ENCODE assay signal across 18 cellular contexts in genomic region chr7:22179442-22179879, GRCh38.
A peak's percentile ranks its signal among the peaks of the same experiment; 100 is the strongest.
DNase-seq lines count a peak whose midpoint lies in the region; ATAC-seq and TF ChIP-seq lines count a peak whose summit lies in the region.
"Had no signal": no experiment of that assay in that cellular context is flagged by ENCODE, and none has a peak within 500 bp of the region (broad histone marks: within the 10 kb centered on the region; RNA-seq: fewer than 3 reads in every experiment).

No MANE protein-coding gene starts in this region.

- H3K27me3 Mint-ChIP-seq in GM23338 (ENCODE audit: insufficient read depth, low read depth, poor library complexity) (peaks cover 7% of the 10 kb centered on the region), T-helper 17 cell (peaks cover 62% of the 10 kb centered on the region), endodermal cell (ENCODE audit: insufficient read depth) (no peaks in the 10 kb centered on the region)
- peaks cover 12 to 14% of the 10 kb centered on the region in 2 donors for H3K27me3 Mint-ChIP-seq in natural killer cell treated with Interleukin-12 subunit alpha and Interleukin-12 subunit beta and Interleukin-15 and Interleukin-18, amount 100 ng/mL, for 72 hours

- H3K4me3 Mint-ChIP-seq in GM23338 (no peak overlapping the region), T-helper 17 cell (no peak overlapping the region), endodermal cell (no peak overlapping the region)
- H3K4me3 Mint-ChIP-seq in natural killer cell treated with Interleukin-12 subunit alpha and Interleukin-12 subunit beta and Interleukin-15 and Interleukin-18, amount 100 ng/mL, for 72 hours: peak overlapping the region; percentile 23

- H3K79me2 ChIP-seq in GM23338 (replicated peaks; ENCODE audit: insufficient read depth) (no peaks in the 10 kb centered on the region), Karpas-422 (ENCODE audit: low read length) (peaks cover 35% of the 10 kb centered on the region)

- H4K20me1 ChIP-seq in GM23338 (replicated peaks; ENCODE audit: insufficient read depth) (no peaks in the 10 kb centered on the region), Karpas-422 (ENCODE audit: insufficient read depth, low read depth, low read length) (no peaks in the 10 kb centered on the region)

- H3K36me3 Mint-ChIP-seq in GM23338 (ENCODE audit: low read depth): peaks cover 26% of the 10 kb centered on the region
- no peaks in the 10 kb centered on the region for H3K36me3 Mint-ChIP-seq in T-helper 17 cell (ENCODE audit: low read depth)
- peaks cover 30% of the 10 kb centered on the region for H3K36me3 Mint-ChIP-seq in endodermal cell (ENCODE audit: low read depth)
- H3K36me3 Mint-ChIP-seq in natural killer cell treated with Interleukin-12 subunit alpha and Interleukin-12 subunit beta and Interleukin-15 and Interleukin-18, amount 100 ng/mL, for 72 hours: peaks cover 12% of the 10 kb centered on the region

- H3K9ac ChIP-seq in endodermal cell (ENCODE audit: extremely low read depth, low read length, poor library complexity, severe bottlenecking) (no peak overlapping the region), Karpas-422 (ENCODE audit: low read length) (no peak overlapping the region)

- H3K27me3 ChIP-seq in GM23338 (ENCODE audit: insufficient read depth) (no peaks in the 10 kb centered on the region), endodermal cell (ENCODE audit: control insufficient read depth, insufficient read depth, low read length, poor library complexity, severe bottlenecking) (no peaks in the 10 kb centered on the region), Karpas-422 (ENCODE audit: low read length) (no peaks in the 10 kb centered on the region)
- H3K27me3 ChIP-seq: Peyer's patch had no signal

- H3K4me1 ChIP-seq in GM23338 (ENCODE audit: insufficient read depth) (peaks cover 17% of the 10 kb centered on the region), endodermal cell (ENCODE audit: control insufficient read depth, insufficient read depth, low read length) (peaks cover 10% of the 10 kb centered on the region), Karpas-422 (ENCODE audit: low read length) (no peaks in the 10 kb centered on the region)
- H3K4me1 ChIP-seq: Peyer's patch had no signal

- H3K9me3 ChIP-seq in T-helper 17 cell (ENCODE audit: control insufficient read depth, low read length, poor library complexity, severe bottlenecking) (no peaks in the 10 kb centered on the region), endodermal cell (ENCODE audit: control insufficient read depth, low read length) (peaks cover 43% of the 10 kb centered on the region), Karpas-422 (ENCODE audit: low read length) (no peaks in the 10 kb centered on the region)
- H3K9me3 ChIP-seq: Peyer's patch had no signal

- WGBS in endodermal cell (ENCODE audit: insufficient coverage in 1 of 2, insufficient read length in 1 of 2), 2 experiments: 90 to 97% methylated on average over 3 to 4 of the region's 4 CpGs

- H3F3A ChIP-seq in GM23338 (replicated peaks; ENCODE audit: low read depth): no peaks in the 10 kb centered on the region

- no peak for ATAC-seq in GM23338
- peak; percentile 48 for ATAC-seq in T-helper 17 cell
- ATAC-seq in natural killer cell treated with Interleukin-12 subunit alpha and Interleukin-12 subunit beta and Interleukin-15 and Interleukin-18, amount 100 ng/mL, for 72 hours: peak in 1 of 2 donors; percentile 29
- ATAC-seq in GM19035 (IDR thresholded peaks at IDR 0.05; ENCODE audit: unreplicated experiment): no peak
- no peak for ATAC-seq in HG03469 (IDR thresholded peaks at IDR 0.05; ENCODE audit: unreplicated experiment)

- H3K36me3 ChIP-seq in GM23338 (ENCODE audit: insufficient read depth) (no peaks in the 10 kb centered on the region), endodermal cell (ENCODE audit: control insufficient read depth, insufficient read depth, low read length) (no peaks in the 10 kb centered on the region), Karpas-422 (ENCODE audit: insufficient read depth, low read length) (peaks cover 28% of the 10 kb centered on the region)

- no peak overlapping the region for H3K4me3 ChIP-seq in GM23338
- H3K4me3 ChIP-seq in endodermal cell (ENCODE audit: low read length): peak overlapping the region; percentile 42
- no peak overlapping the region for H3K4me3 ChIP-seq in Karpas-422 (ENCODE audit: low read length)
- H3K4me3 ChIP-seq: Peyer's patch had no signal

- TF ChIP-seq CTCF in GM23338 (conservative IDR thresholded peaks at IDR 0.05; ENCODE audit: low read depth in 2 of 2): no peak
- TF ChIP-seq CTCF in endodermal cell (conservative IDR thresholded peaks at IDR 0.05): no peak

- DNase-seq in GM23338 (ENCODE audit: low spot score): no peak
- no peak for DNase-seq in T-helper 17 cell
- no peak for DNase-seq in endodermal cell
- no peak for DNase-seq in natural killer cell treated with Interleukin-12 subunit alpha and Interleukin-12 subunit beta and Interleukin-15 and Interleukin-18, amount 100 ng/mL, for 72 hours (ENCODE audit: low spot score)
- DNase-seq in Karpas-422: no peak
- DNase-seq in SK-N-DZ (ENCODE audit: low spot score): no peak
- DNase-seq: EL, HCEC 1CT, NCI-H1092, NCI-H146, NCI-H2081 treated with DMSO at 0.1 percent for 48 hours, NCI-H510A treated with DMSO at 0.1 percent for 48 hours, Peyer's patch, Right ventricle myocardium superior had no signal

- H3K9me2 ChIP-seq in GM23338 (ENCODE audit: insufficient read depth): no peaks in the 10 kb centered on the region
- no peaks in the 10 kb centered on the region for H3K9me2 ChIP-seq in Karpas-422 (replicated peaks; ENCODE audit: insufficient read depth, low read length)

- H3K4me1 Mint-ChIP-seq in GM23338 (peaks cover 26% of the 10 kb centered on the region), T-helper 17 cell (peaks cover 3% of the 10 kb centered on the region), endodermal cell (peaks cover 39% of the 10 kb centered on the region)
- peaks cover 5 to 41% of the 10 kb centered on the region in 2 donors for H3K4me1 Mint-ChIP-seq in natural killer cell treated with Interleukin-12 subunit alpha and Interleukin-12 subunit beta and Interleukin-15 and Interleukin-18, amount 100 ng/mL, for 72 hours (ENCODE audit: low read depth in 2 of 2)

- no peak overlapping the region for H2AFZ ChIP-seq in GM23338
- no peak overlapping the region for H2AFZ ChIP-seq in Karpas-422 (ENCODE audit: low read length)

- peak overlapping the region; percentile 15; the same call in 1 of the 2 replicates for H3K27ac Mint-ChIP-seq in GM23338
- H3K27ac Mint-ChIP-seq in T-helper 17 cell: no peak overlapping the region
- H3K27ac Mint-ChIP-seq in endodermal cell: no peak overlapping the region
- H3K27ac Mint-ChIP-seq in natural killer cell treated with Interleukin-12 subunit alpha and Interleukin-12 subunit beta and Interleukin-15 and Interleukin-18, amount 100 ng/mL, for 72 hours: peak overlapping the region in 1 of 2 donors; percentile 18

- H3K27ac ChIP-seq in GM23338 (ENCODE audit: low read depth) (no peak overlapping the region), endodermal cell (ENCODE audit: low read depth, low read length) (no peak overlapping the region), Karpas-422 (ENCODE audit: low read length) (no peak overlapping the region)
- H3K27ac ChIP-seq: C4-2B, HL-60, Peyer's patch had no signal

- no peak overlapping the region for H3K4me2 ChIP-seq in GM23338
- H3K4me2 ChIP-seq in Karpas-422 (ENCODE audit: low read depth, low read length, poor library complexity, severe bottlenecking): no peak overlapping the region

- 0 out of 3 replicates have a peak, but pooled peaks cover 4% of the 10 kb centered on the region for H3K9me3 Mint-ChIP-seq in GM23338
- peaks cover 32% of the 10 kb centered on the region for H3K9me3 Mint-ChIP-seq in endodermal cell
- no peaks in the 10 kb centered on the region for H3K9me3 Mint-ChIP-seq in natural killer cell treated with Interleukin-12 subunit alpha and Interleukin-12 subunit beta and Interleukin-15 and Interleukin-18, amount 100 ng/mL, for 72 hours

TF ChIP-seq in GM23338, 12 proteins besides CTCF, POLR2A, EP300 and RAD21 (continues in another document):
- TF ChIP-seq ZNF114 (CRISPR knock-in tag; IDR thresholded peaks at IDR 0.05) (no peak), NANOG (IDR thresholded peaks at IDR 0.05; ENCODE audit: borderline replicate concordance) (no peak)
